7 cellular contexts compared by ENCODE assay signal in genomic region chr6:28940859-28941680, GRCh38. TPM values are rescaled to one million over a fixed set of nuclear protein-coding genes. Genes with fewer than 3 reads are reported as not detected.
DNase-seq lines count a peak whose midpoint lies in the region; ATAC-seq and TF ChIP-seq lines count a peak whose summit lies in the region.

No MANE protein-coding gene starts in this region.

- peak; percentile 90 for DNase-seq in NCI-H2227 (lab: John Stamatoyannopoulos, UW; ENCODE audit: unreplicated experiment)
- DNase-seq in central memory CD4-positive, alpha-beta T cell: peak; percentile 82
- peak; percentile 87 for DNase-seq in islet precursor cell
- no peak for DNase-seq in spleen

- no peaks in the 10 kb centered on the region for H3K36me3 ChIP-seq in spleen

- peaks cover 7 to 65% (median 38%) of the 10 kb centered on the region in 6 donors for H3K4me1 ChIP-seq in spleen

- TF ChIP-seq POLR2A in spleen (IDR thresholded peaks at IDR 0.05): no peak

- 0 to 1% (median 1%) methylated on average over 28 of the region's 28 CpGs for WGBS in spleen, 5 donors

- no peaks in the 10 kb centered on the region for H3K9me3 ChIP-seq in spleen

- H3K4me3 ChIP-seq in WI38 (ENCODE audit: low read depth, low read length): peak overlapping the region; percentile 80
- H3K4me3 ChIP-seq in spleen: peak overlapping the region; percentile 34 to 71 (median 52)

- H3K27me3 ChIP-seq in spleen (replicated peaks in 1 of 7): no peaks in the 10 kb centered on the region

- intact Hi-C loops in spleen (cut with DNase I; ENCODE audit: low total_unique reads): no loop called here

- TF ChIP-seq CTCF in WI38 (IDR thresholded peaks at IDR 0.05; ENCODE audit: low read depth, low read length): no peak
- peak in 1 of 11 experiments; percentile 9 for TF ChIP-seq CTCF in spleen (IDR thresholded peaks at IDR 0.05 in 8 of 11, conservative IDR thresholded peaks at IDR 0.05 in 3 of 11)

- peak; percentile 41 for ATAC-seq in GM18520 (IDR thresholded peaks at IDR 0.05; ENCODE audit: unreplicated experiment)
- ATAC-seq in HG03064 (IDR thresholded peaks at IDR 0.05; ENCODE audit: low read depth, unreplicated experiment): peak; percentile 66

- H3K27ac ChIP-seq in spleen: peak overlapping the region; percentile 73 to 90 (median 88)

RNA-seq across cellular contexts. Expression of gene TRIM27, which starts 17.3 kb away (rescaled TPM):
- total RNA-seq in spleen: 10 to 100 TPM; 61.8 to 92.0 (median 67.8) TPM
- polyA plus RNA-seq in spleen: 10 to 100 TPM; 45.2 to 61.7 (median 57.2) TPM
